In the genomic region with DNA sequence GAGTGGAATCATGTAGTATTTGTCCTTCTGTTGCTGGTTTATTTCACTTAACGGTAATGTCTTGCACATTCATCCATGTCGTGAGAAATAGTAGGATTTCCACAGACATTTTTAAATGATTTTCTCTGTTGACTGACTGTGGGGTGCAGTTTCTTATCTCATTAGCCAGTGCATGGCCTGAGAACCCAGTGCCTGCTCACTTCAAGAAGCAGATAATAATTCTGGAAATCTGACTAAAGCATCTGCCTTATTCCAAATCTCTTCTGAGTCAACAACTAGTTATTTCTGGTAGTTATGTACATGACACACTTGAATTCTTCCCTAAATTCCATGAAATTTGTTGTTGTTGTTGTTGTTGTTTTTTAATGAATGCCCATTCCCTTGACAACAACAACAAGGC, we compare ENCODE assay signal across 1 cellular context.
TF ChIP-seq lines count a peak whose summit lies in the region.

No MANE protein-coding gene starts in this region.

TF ChIP-seq in K562, 482 proteins besides CTCF, POLR2A, EP300 and RAD21:
- TF ChIP-seq ZNF507 (tag; conservative IDR thresholded peaks at IDR 0.05) (no peak), ZNF436 (CRISPR knock-in tag; IDR thresholded peaks at IDR 0.05) (no peak), ZBTB26 (CRISPR knock-in tag; IDR thresholded peaks at IDR 0.05) (no peak), CBFA2T3 (IDR thresholded peaks at IDR 0.05) (peak; percentile 56), TAL1 (IDR thresholded peaks at IDR 0.05) (peak; percentile 52), CBX8 (IDR thresholded peaks at IDR 0.05; ENCODE audit: borderline replicate concordance, extremely low read depth, low read depth, low read length, poor library complexity, severe bottlenecking) (no peak), MTA2 (IDR thresholded peaks at IDR 0.05; ENCODE audit: low read depth) (peak; percentile 44; the same call in 1 of the 2 replicates), ZNF551 (CRISPR knock-in tag; IDR thresholded peaks at IDR 0.05) (no peak), FOSL1 (tag; conservative IDR thresholded peaks at IDR 0.05) (peak; percentile 63; the same call in 1 of the 2 replicates), ARID1B (IDR thresholded peaks at IDR 0.05) (peak; percentile 29; the same call in 1 of the 2 replicates), POLR3A (IDR thresholded peaks at IDR 0.05; ENCODE audit: borderline replicate concordance, extremely low read depth, insufficient read depth, insufficient read length) (no peak), BCOR (IDR thresholded peaks at IDR 0.05) (no peak), MAZ (CRISPR knock-in tag; conservative IDR thresholded peaks at IDR 0.05 in 1 of 2, IDR thresholded peaks at IDR 0.05 in 1 of 2) (no peak), MEF2A (IDR thresholded peaks at IDR 0.05; ENCODE audit: control insufficient read depth, low read depth, low read length) (no peak), TEAD4 (IDR thresholded peaks at IDR 0.05; ENCODE audit: low read length) (peak; percentile 34; the same call in 1 of the 2 replicates), TEAD4 (CRISPR knock-in tag; IDR thresholded peaks at IDR 0.05; ENCODE audit: borderline replicate concordance) (no peak), NFRKB (IDR thresholded peaks at IDR 0.05; ENCODE audit: low read depth) (no peak), CBFA2T2 (conservative IDR thresholded peaks at IDR 0.05) (peak; percentile 54), ZNF398 (CRISPR knock-in tag; IDR thresholded peaks at IDR 0.05) (no peak), HOXB6 (CRISPR knock-in tag; IDR thresholded peaks at IDR 0.05; ENCODE audit: borderline replicate concordance) (no peak)
- TF ChIP-seq, protein P1, sequence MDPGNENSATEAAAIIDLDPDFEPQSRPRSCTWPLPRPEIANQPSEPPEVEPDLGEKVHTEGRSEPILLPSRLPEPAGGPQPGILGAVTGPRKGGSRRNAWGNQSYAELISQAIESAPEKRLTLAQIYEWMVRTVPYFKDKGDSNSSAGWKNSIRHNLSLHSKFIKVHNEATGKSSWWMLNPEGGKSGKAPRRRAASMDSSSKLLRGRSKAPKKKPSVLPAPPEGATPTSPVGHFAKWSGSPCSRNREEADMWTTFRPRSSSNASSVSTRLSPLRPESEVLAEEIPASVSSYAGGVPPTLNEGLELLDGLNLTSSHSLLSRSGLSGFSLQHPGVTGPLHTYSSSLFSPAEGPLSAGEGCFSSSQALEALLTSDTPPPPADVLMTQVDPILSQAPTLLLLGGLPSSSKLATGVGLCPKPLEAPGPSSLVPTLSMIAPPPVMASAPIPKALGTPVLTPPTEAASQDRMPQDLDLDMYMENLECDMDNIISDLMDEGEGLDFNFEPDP (CRISPR knock-in tag; IDR thresholded peaks at IDR 0.05): no peak
- TF ChIP-seq, protein P2, sequence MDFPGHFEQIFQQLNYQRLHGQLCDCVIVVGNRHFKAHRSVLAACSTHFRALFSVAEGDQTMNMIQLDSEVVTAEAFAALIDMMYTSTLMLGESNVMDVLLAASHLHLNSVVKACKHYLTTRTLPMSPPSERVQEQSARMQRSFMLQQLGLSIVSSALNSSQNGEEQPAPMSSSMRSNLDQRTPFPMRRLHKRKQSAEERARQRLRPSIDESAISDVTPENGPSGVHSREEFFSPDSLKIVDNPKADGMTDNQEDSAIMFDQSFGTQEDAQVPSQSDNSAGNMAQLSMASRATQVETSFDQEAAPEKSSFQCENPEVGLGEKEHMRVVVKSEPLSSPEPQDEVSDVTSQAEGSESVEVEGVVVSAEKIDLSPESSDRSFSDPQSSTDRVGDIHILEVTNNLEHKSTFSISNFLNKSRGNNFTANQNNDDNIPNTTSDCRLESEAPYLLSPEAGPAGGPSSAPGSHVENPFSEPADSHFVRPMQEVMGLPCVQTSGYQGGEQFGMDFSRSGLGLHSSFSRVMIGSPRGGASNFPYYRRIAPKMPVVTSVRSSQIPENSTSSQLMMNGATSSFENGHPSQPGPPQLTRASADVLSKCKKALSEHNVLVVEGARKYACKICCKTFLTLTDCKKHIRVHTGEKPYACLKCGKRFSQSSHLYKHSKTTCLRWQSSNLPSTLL (IDR thresholded peaks at IDR 0.05): no peak
- TF ChIP-seq, protein P3, sequence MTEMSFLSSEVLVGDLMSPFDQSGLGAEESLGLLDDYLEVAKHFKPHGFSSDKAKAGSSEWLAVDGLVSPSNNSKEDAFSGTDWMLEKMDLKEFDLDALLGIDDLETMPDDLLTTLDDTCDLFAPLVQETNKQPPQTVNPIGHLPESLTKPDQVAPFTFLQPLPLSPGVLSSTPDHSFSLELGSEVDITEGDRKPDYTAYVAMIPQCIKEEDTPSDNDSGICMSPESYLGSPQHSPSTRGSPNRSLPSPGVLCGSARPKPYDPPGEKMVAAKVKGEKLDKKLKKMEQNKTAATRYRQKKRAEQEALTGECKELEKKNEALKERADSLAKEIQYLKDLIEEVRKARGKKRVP (CRISPR knock-in tag; IDR thresholded peaks at IDR 0.05): no peak
TF ChIP-seq in K562: peak in this region for 7.
